ENCODE assay signal across 22 cellular contexts in genomic region chr7:36475371-36475770, GRCh38.
DNase-seq lines count a peak whose midpoint lies in the region; ATAC-seq and TF ChIP-seq lines count a peak whose summit lies in the region.
"Had no signal": no experiment of that assay in that cellular context is flagged by ENCODE, and none has a peak within 500 bp of the region (broad histone marks: within the 10 kb centered on the region; RNA-seq: fewer than 3 reads in every experiment).

No MANE protein-coding gene starts in this region.

- H2AFZ ChIP-seq in HCT116 (ENCODE audit: low read depth, low read length, poor library complexity, severe bottlenecking): peak overlapping the region; percentile 36

- CTCF ChIA-PET in HCT116 (lab: Charles Lee): interaction anchor here (0.9 to 5.3 kb wide), 4 partner anchors 12 to 725 kb away, joined by 3 to 43 read pairs (median 4); no protein-coding TSS in a partner anchor

- TF ChIP-seq EP300 in suprapubic skin (IDR thresholded peaks at IDR 0.05): no peak

- no peak overlapping the region for H4K5ac ChIP-seq in mesendoderm (ENCODE audit: low read length)

- H2BK120ac ChIP-seq in mesendoderm (ENCODE audit: low read depth, low read length): no peak overlapping the region

- TF ChIP-seq RAD21 in HCT116 (IDR thresholded peaks at IDR 0.05; ENCODE audit: low read depth): no peak

- no peaks in the 10 kb centered on the region for H3K79me1 ChIP-seq in mesendoderm (ENCODE audit: low read length)

- TF ChIP-seq POLR2A in HCT116 (IDR thresholded peaks at IDR 0.05; ENCODE audit: borderline replicate concordance, extremely low read depth, insufficient read depth, insufficient read length) (no peak), suprapubic skin (IDR thresholded peaks at IDR 0.05) (no peak)

- intact Hi-C loops in HCT116 (cut with micrococcal nuclease): no loop called here

- no peaks in the 10 kb centered on the region for H3K9me2 ChIP-seq in HCT116 (ENCODE audit: insufficient read depth)

- TF ChIP-seq CTCF in HCT116 (IDR thresholded peaks at IDR 0.05 in 2 of 3, conservative IDR thresholded peaks at IDR 0.05 in 1 of 3; ENCODE audit: borderline replicate concordance in 1 of 3, insufficient read depth in 1 of 3, low read depth in 2 of 3, low read length in 2 of 3) (peak in 1 of 3 experiments; percentile 24; a peak in 2 of 6 replicates), suprapubic skin (IDR thresholded peaks at IDR 0.05) (no peak)

- H2AK5ac ChIP-seq in mesendoderm (ENCODE audit: low read length): no peak overlapping the region

- H3K4ac ChIP-seq in mesendoderm (ENCODE audit: low read depth, low read length): no peak overlapping the region

- RAD21 ChIA-PET in HCT116 (lab: Charles Lee; ENCODE audit: low non-redundant PET in 1 of 2, low total read pairs in 2 of 2, uncharacterized antibody in 2 of 2, unreplicated experiment in 2 of 2): no interaction called here

- H3K9me3 ChIP-seq in HCT116 (ENCODE audit: control insufficient read depth in 1 of 2, insufficient read depth in 1 of 2, low read depth in 1 of 2, low read length in 2 of 2): no peaks in the 10 kb centered on the region
- no peaks in the 10 kb centered on the region for H3K9me3 ChIP-seq in suprapubic skin
- H3K9me3 ChIP-seq: body of pancreas, esophagus squamous epithelium, thoracic aorta had no signal

- no peak overlapping the region for H3K56ac ChIP-seq in mesendoderm (ENCODE audit: low read length)

- no peak overlapping the region for H3K23ac ChIP-seq in mesendoderm (ENCODE audit: low read length)

- BruUV-seq in HCT116 (replicated peaks; lab: Mats Ljungman, UMichigan): no TSS peak

- H2BK15ac ChIP-seq in mesendoderm (replicated peaks; ENCODE audit: low read depth): no peak overlapping the region

- H4K20me1 ChIP-seq in HCT116 (ENCODE audit: insufficient read depth): no peaks in the 10 kb centered on the region

- H3K27me3 ChIP-seq in HCT116 (ENCODE audit: insufficient read depth, low read length): no peaks in the 10 kb centered on the region
- H3K27me3 ChIP-seq in mesendoderm (ENCODE audit: insufficient read depth, low read length, poor library complexity): no peaks in the 10 kb centered on the region
- no peaks in the 10 kb centered on the region for H3K27me3 ChIP-seq in suprapubic skin
- H3K27me3 ChIP-seq: body of pancreas, esophagus squamous epithelium had no signal

- peak; percentile 54; the same call in 1 of the 2 replicates for ATAC-seq in HCT116
- ATAC-seq: activated CD4-positive, CD25-positive, alpha-beta regulatory T cell treated with anti-CD3 and anti-CD28 coated beads, Interleukin-2, amount 50 U/mL, for 24 hours; body of pancreas had no signal

- WGBS in mesendoderm (ENCODE audit: extremely low coverage, insufficient coverage, low lambda C conversion rate): no CpG with 5 or more reads among the region's 3 CpGs
- 87% methylated on average over 3 of the region's 3 CpGs for WGBS in suprapubic skin

- H3K18ac ChIP-seq in mesendoderm (ENCODE audit: low read length): no peak overlapping the region

- H3K79me2 ChIP-seq in HCT116 (ENCODE audit: insufficient read depth, low read length) (no peaks in the 10 kb centered on the region), mesendoderm (ENCODE audit: control insufficient read depth, insufficient read depth, low read length) (no peaks in the 10 kb centered on the region)

- no peaks in the 10 kb centered on the region for H3K36me3 ChIP-seq in HCT116 (ENCODE audit: control insufficient read depth in 1 of 2, insufficient read depth in 2 of 2, low read length in 2 of 2)
- no peaks in the 10 kb centered on the region for H3K36me3 ChIP-seq in mesendoderm (ENCODE audit: control insufficient read depth, insufficient read depth, low read length)
- no peaks in the 10 kb centered on the region for H3K36me3 ChIP-seq in suprapubic skin
- H3K36me3 ChIP-seq: esophagus squamous epithelium, thoracic aorta had no signal

- DNase-seq in activated T-cell treated with anti-CD3 and anti-CD28 coated beads for 48 hours (ENCODE audit: low read depth): peak; percentile 4
- DNase-seq in activated T-cell treated with anti-CD3 and anti-CD28 coated beads, Interleukin-2, amount 50 U/mL, for 1 hour: no peak
- DNase-seq in HCT116 (ENCODE audit: low read depth, low spot score): no peak
- peak; percentile 16 for DNase-seq in RPMI8226
- DNase-seq in mesendoderm: peak; percentile 10
- DNase-seq in AG08396 (ENCODE audit: low spot score): no peak
- DNase-seq in suprapubic skin (ENCODE audit: low spot score in 2 of 2): no peak
- DNase-seq in NCI-H2107 (lab: John Stamatoyannopoulos, UW): no peak
- DNase-seq: activated CD8-positive, alpha-beta memory T cell treated with anti-CD3 and anti-CD28 coated beads, Interleukin-2, amount 50 U/mL, for 4 hours; activated naive CD8-positive, alpha-beta T cell treated with anti-CD3 and anti-CD28 coated beads, Interleukin-2, amount 10 ng/mL, durations not matched to agents 7 days and 5 days; body of pancreas; effector memory CD4-positive, alpha-beta T cell; esophagus squamous epithelium; KBM-7; NCI-H1048; NCI-H2029 treated with DMSO at 0.1 percent for 48 hours; NCI-H446 treated with DMSO at 0.1 percent for 48 hours had no signal

- no peak overlapping the region for H4K8ac ChIP-seq in mesendoderm (ENCODE audit: low read depth, low read length)

- no peak overlapping the region for H2BK5ac ChIP-seq in mesendoderm (ENCODE audit: low read length)

- H3K9ac ChIP-seq in HCT116 (ENCODE audit: low read length): no peak overlapping the region
- H3K9ac ChIP-seq in mesendoderm (ENCODE audit: low read length): no peak overlapping the region

- H3K27ac ChIP-seq in HCT116 (ENCODE audit: low read depth, low read length) (no peak overlapping the region), mesendoderm (ENCODE audit: low read depth, low read length) (no peak overlapping the region), suprapubic skin (no peak overlapping the region)
- H3K27ac ChIP-seq: body of pancreas, C4-2B, esophagus squamous epithelium, thoracic aorta had no signal

- H3K4me1 ChIP-seq in HCT116 (ENCODE audit: control insufficient read depth in 1 of 2, insufficient read depth in 2 of 2, low read length in 2 of 2): no peaks in the 10 kb centered on the region
- H3K4me1 ChIP-seq in mesendoderm (ENCODE audit: control insufficient read depth, low read depth, low read length): no peaks in the 10 kb centered on the region
- H3K4me1 ChIP-seq in suprapubic skin: no peaks in the 10 kb centered on the region

- no peak overlapping the region for H3K4me2 ChIP-seq in HCT116 (ENCODE audit: low read length)
- H3K4me2 ChIP-seq in mesendoderm (ENCODE audit: low read length): no peak overlapping the region
- H3K4me2 ChIP-seq: smooth muscle cell had no signal

- POLR2A ChIA-PET in HCT116 (lab: Charles Lee): no interaction called here

- no peak overlapping the region for H3K4me3 ChIP-seq in HCT116 (replicated peaks in 1 of 2; ENCODE audit: low read depth in 1 of 2, low read length in 2 of 2)
- no peak overlapping the region for H3K4me3 ChIP-seq in mesendoderm (ENCODE audit: low read length)
- H3K4me3 ChIP-seq in suprapubic skin: no peak overlapping the region
- H3K4me3 ChIP-seq: body of pancreas, esophagus squamous epithelium, lung, smooth muscle cell, thoracic aorta had no signal

TF ChIP-seq in HCT116, 20 proteins besides CTCF, POLR2A, EP300 and RAD21 (continues in another document):
- no peak for TF ChIP-seq ZNF274 (IDR thresholded peaks at IDR 0.05; ENCODE audit: low read depth, low read length)
- no peak for TF ChIP-seq EZH2phosphoT487 (IDR thresholded peaks at IDR 0.05; ENCODE audit: borderline replicate concordance)
- no peak for TF ChIP-seq ZBTB33 (IDR thresholded peaks at IDR 0.05; ENCODE audit: extremely low read depth, insufficient replicate concordance, low read length)
- no peak for TF ChIP-seq ELF1 (IDR thresholded peaks at IDR 0.05; ENCODE audit: borderline replicate concordance, low read depth)
- TF ChIP-seq MAX (IDR thresholded peaks at IDR 0.05): no peak
- TF ChIP-seq SRF (IDR thresholded peaks at IDR 0.05; ENCODE audit: low read depth): no peak

Comparison
In these comparisons a context has a peak if more than half of its experiments do, and no peak if none do; other contexts are left out.
1. DNase-seq: peak in activated T-cell treated with anti-CD3 and anti-CD28 coated beads for 48 hours (single experiment), RPMI8226 (single experiment) and mesendoderm (single experiment); none in activated T-cell treated with anti-CD3 and anti-CD28 coated beads, Interleukin-2, amount 50 U/mL, for 1 hour (single experiment), HCT116 (single experiment), AG08396 (single experiment), suprapubic skin (0 of 2) and NCI-H2107 (single experiment).